Comparison of ENCODE assay signal across 1 cellular context in genomic region chr22:30205281-30206115, GRCh38.
TF ChIP-seq lines count a peak whose summit lies in the region.

No MANE protein-coding gene starts in this region.

TF ChIP-seq in K562, 482 proteins besides CTCF, POLR2A, EP300 and RAD21 (continued from another document):
- peak; percentile 93 for TF ChIP-seq CEBPG (CRISPR knock-in tag; IDR thresholded peaks at IDR 0.05)
- TF ChIP-seq CEBPG (tag; conservative IDR thresholded peaks at IDR 0.05 in 1 of 2, IDR thresholded peaks at IDR 0.05 in 1 of 2): peak; percentile 63 to 97
- TF ChIP-seq ZNF707 (CRISPR knock-in tag; conservative IDR thresholded peaks at IDR 0.05): no peak
- TF ChIP-seq, protein P1, sequence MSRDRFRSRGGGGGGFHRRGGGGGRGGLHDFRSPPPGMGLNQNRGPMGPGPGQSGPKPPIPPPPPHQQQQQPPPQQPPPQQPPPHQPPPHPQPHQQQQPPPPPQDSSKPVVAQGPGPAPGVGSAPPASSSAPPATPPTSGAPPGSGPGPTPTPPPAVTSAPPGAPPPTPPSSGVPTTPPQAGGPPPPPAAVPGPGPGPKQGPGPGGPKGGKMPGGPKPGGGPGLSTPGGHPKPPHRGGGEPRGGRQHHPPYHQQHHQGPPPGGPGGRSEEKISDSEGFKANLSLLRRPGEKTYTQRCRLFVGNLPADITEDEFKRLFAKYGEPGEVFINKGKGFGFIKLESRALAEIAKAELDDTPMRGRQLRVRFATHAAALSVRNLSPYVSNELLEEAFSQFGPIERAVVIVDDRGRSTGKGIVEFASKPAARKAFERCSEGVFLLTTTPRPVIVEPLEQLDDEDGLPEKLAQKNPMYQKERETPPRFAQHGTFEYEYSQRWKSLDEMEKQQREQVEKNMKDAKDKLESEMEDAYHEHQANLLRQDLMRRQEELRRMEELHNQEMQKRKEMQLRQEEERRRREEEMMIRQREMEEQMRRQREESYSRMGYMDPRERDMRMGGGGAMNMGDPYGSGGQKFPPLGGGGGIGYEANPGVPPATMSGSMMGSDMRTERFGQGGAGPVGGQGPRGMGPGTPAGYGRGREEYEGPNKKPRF (IDR thresholded peaks at IDR 0.05; ENCODE audit: low read depth, low read length): no peak
- peak; percentile 71; the same call in 1 of the 2 replicates for TF ChIP-seq L3MBTL2 (IDR thresholded peaks at IDR 0.05)
- peak; percentile 42 to 59; a peak in 2 of 4 replicates for TF ChIP-seq TRIM24 (IDR thresholded peaks at IDR 0.05)
- peak; percentile 47; the same call in 1 of the 2 replicates for TF ChIP-seq ATF7 (IDR thresholded peaks at IDR 0.05)
- peak; percentile 55; the same call in 1 of the 2 replicates for TF ChIP-seq JUND (IDR thresholded peaks at IDR 0.05; ENCODE audit: borderline replicate concordance, low read depth, low read length)
- no peak for TF ChIP-seq JUND (tag; IDR thresholded peaks at IDR 0.05; ENCODE audit: borderline replicate concordance, low read depth, low read length)
- TF ChIP-seq, protein P2, sequence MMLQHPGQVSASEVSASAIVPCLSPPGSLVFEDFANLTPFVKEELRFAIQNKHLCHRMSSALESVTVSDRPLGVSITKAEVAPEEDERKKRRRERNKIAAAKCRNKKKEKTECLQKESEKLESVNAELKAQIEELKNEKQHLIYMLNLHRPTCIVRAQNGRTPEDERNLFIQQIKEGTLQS (IDR thresholded peaks at IDR 0.05): peak; percentile 94
- TF ChIP-seq, protein P2 (CRISPR knock-in tag; conservative IDR thresholded peaks at IDR 0.05): no peak
- TF ChIP-seq ILK (tag; IDR thresholded peaks at IDR 0.05; ENCODE audit: borderline replicate concordance, low read depth): no peak
- TF ChIP-seq CEBPB (tag; IDR thresholded peaks at IDR 0.05): peak; percentile 78
- TF ChIP-seq ZNF589 (CRISPR knock-in tag; IDR thresholded peaks at IDR 0.05; ENCODE audit: low read depth): peak; percentile 77; the same call in 1 of the 2 replicates
- 0 out of 2 replicates have a peak, but pooled peaks have one; percentile 26 for TF ChIP-seq GABPA (tag; conservative IDR thresholded peaks at IDR 0.05; ENCODE audit: low read depth)
- TF ChIP-seq ZNF282 (CRISPR knock-in tag; IDR thresholded peaks at IDR 0.05): no peak
- TF ChIP-seq RFX1 (IDR thresholded peaks at IDR 0.05): peak; percentile 37; the same call in 1 of the 2 replicates
- TF ChIP-seq, protein P3, sequence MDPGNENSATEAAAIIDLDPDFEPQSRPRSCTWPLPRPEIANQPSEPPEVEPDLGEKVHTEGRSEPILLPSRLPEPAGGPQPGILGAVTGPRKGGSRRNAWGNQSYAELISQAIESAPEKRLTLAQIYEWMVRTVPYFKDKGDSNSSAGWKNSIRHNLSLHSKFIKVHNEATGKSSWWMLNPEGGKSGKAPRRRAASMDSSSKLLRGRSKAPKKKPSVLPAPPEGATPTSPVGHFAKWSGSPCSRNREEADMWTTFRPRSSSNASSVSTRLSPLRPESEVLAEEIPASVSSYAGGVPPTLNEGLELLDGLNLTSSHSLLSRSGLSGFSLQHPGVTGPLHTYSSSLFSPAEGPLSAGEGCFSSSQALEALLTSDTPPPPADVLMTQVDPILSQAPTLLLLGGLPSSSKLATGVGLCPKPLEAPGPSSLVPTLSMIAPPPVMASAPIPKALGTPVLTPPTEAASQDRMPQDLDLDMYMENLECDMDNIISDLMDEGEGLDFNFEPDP (CRISPR knock-in tag; IDR thresholded peaks at IDR 0.05): no peak
